1 cellular context compared by ENCODE assay signal in genomic region chr22:46245515-46245914, GRCh38.
TF ChIP-seq lines count a peak whose summit lies in the region.

No MANE protein-coding gene starts in this region.

TF ChIP-seq in K562, 482 proteins besides CTCF, POLR2A, EP300 and RAD21:
- TF ChIP-seq POLR2G (IDR thresholded peaks at IDR 0.05; ENCODE audit: low read depth, low read length) (0 out of 2 replicates have a peak, but pooled peaks have one; percentile 20), IRF2 (CRISPR knock-in tag; IDR thresholded peaks at IDR 0.05) (no peak)
